In the genomic region with DNA sequence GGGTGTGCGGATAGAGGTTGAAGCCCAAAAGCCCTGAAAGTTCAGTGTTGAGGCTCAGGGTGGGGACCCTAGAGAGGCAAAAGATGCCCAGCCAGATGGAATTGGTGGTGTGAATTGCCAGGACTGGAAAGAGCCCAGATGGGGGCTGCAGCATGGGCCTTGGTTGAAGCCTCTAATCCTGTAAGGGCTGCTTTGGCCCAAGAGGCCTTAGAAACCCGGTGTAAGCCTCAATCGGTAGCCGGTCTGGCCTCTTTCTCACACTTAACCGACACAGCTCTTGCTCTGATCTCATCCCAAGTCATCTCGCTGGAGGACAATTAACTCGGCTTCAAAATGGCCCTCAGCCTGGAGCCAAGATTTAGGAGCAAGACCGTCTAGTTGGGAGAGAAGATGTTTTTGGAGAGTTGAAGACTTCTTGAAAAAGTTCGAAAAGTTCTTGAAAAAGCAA, we compare ENCODE assay signal across 8 cellular contexts. TPM values are rescaled to one million over a fixed set of nuclear protein-coding genes. Genes with fewer than 3 reads are reported as not detected.
DNase-seq lines count a peak whose midpoint lies in the region; ATAC-seq and TF ChIP-seq lines count a peak whose summit lies in the region.

No MANE protein-coding gene starts in this region.

- ATAC-seq in activated CD8-positive, alpha-beta T cell treated with anti-CD3 and anti-CD28 coated beads, Interleukin-2, amount 10 ng/mL, durations not matched to agents 7 days and 5 days = no peak

- no peaks in the 10 kb centered on the region for H3K9me3 Mint-ChIP-seq in activated CD8-positive, alpha-beta T cell treated with anti-CD3 and anti-CD28 coated beads, Interleukin-2, amount 10 ng/mL, durations not matched to agents 7 days and 5 days (ENCODE audit: insufficient read depth)

- H3K36me3 ChIP-seq in parathyroid adenoma (ENCODE audit: control insufficient read depth, insufficient read depth, low read length) = no peaks in the 10 kb centered on the region

- no peaks in the 10 kb centered on the region for H3K27me3 Mint-ChIP-seq in activated CD8-positive, alpha-beta T cell treated with anti-CD3 and anti-CD28 coated beads, Interleukin-2, amount 10 ng/mL, durations not matched to agents 7 days and 5 days (ENCODE audit: low read depth)

- peaks cover 6% of the 10 kb centered on the region for H3K79me2 ChIP-seq in parathyroid adenoma

- H3K4me3 ChIP-seq in fibroblast of pulmonary artery (replicated peaks; ENCODE audit: low read depth, low read length) = peak overlapping the region; percentile 98
- peak overlapping the region; percentile 67 for H3K4me3 ChIP-seq in parathyroid adenoma (ENCODE audit: low read depth, low read length)

- peak overlapping the region; percentile 50 for H3K4me2 ChIP-seq in parathyroid adenoma (ENCODE audit: low read length)

- peak overlapping the region; percentile 82 for H3K4me3 Mint-ChIP-seq in activated CD8-positive, alpha-beta T cell treated with anti-CD3 and anti-CD28 coated beads, Interleukin-2, amount 10 ng/mL, durations not matched to agents 7 days and 5 days

- H3K27ac ChIP-seq in 22Rv1 (peak overlapping the region; percentile 78), parathyroid adenoma (peak overlapping the region; percentile 91)

- TF ChIP-seq CTCF in 22Rv1 (IDR thresholded peaks at IDR 0.05) (no peak), fibroblast of pulmonary artery (IDR thresholded peaks at IDR 0.05; ENCODE audit: low read length, missing control alignments) (no peak), parathyroid adenoma (IDR thresholded peaks at IDR 0.05) (no peak)

- peaks cover 61% of the 10 kb centered on the region for H3K36me3 Mint-ChIP-seq in activated CD8-positive, alpha-beta T cell treated with anti-CD3 and anti-CD28 coated beads, Interleukin-2, amount 10 ng/mL, durations not matched to agents 7 days and 5 days (ENCODE audit: low read depth)

- no peak overlapping the region for H2AFZ ChIP-seq in parathyroid adenoma

- DNase-seq in HK-2 (ENCODE audit: unreplicated experiment) (peak; percentile 56), fibroblast of pulmonary artery (ENCODE audit: low read depth) (no peak), NCI-H1930 (lab: John Stamatoyannopoulos, UW) (no peak), NCI-H1436 (lab: John Stamatoyannopoulos, UW) (no peak), middle frontal gyrus (ENCODE audit: extremely low spot score, low spot score) (no peak)
- peak; percentile 51 for DNase-seq in activated CD8-positive, alpha-beta T cell treated with anti-CD3 and anti-CD28 coated beads, Interleukin-2, amount 10 ng/mL, durations not matched to agents 7 days and 5 days

- POLR2A ChIA-PET in activated CD8-positive, alpha-beta T cell treated with anti-CD3 and anti-CD28 coated beads, Interleukin-2, amount 10 ng/mL, durations not matched to agents 7 days and 5 days (lab: Charles Lee) = interaction anchor here (0.7 to 4.9 kb wide), 12 partner anchors 8 to 582 kb away, joined by 3 to 33 read pairs (median 4); a partner anchor contains a TSS

- no peaks in the 10 kb centered on the region for H3K9me3 ChIP-seq in parathyroid adenoma (ENCODE audit: control insufficient read depth, low read length)

- peaks cover 73% of the 10 kb centered on the region for H3K4me1 Mint-ChIP-seq in activated CD8-positive, alpha-beta T cell treated with anti-CD3 and anti-CD28 coated beads, Interleukin-2, amount 10 ng/mL, durations not matched to agents 7 days and 5 days (ENCODE audit: low read depth)

- no peaks in the 10 kb centered on the region for H3K4me1 ChIP-seq in parathyroid adenoma

- CTCF ChIA-PET in activated CD8-positive, alpha-beta T cell treated with anti-CD3 and anti-CD28 coated beads, Interleukin-2, amount 10 ng/mL, durations not matched to agents 7 days and 5 days (lab: Charles Lee) = interaction anchor here (0.7 to 9.1 kb wide), 6 partner anchors 8 to 526 kb away, joined by 3 to 92 read pairs (median 4); no protein-coding TSS in a partner anchor

- peak overlapping the region; percentile 96 for H3K27ac Mint-ChIP-seq in activated CD8-positive, alpha-beta T cell treated with anti-CD3 and anti-CD28 coated beads, Interleukin-2, amount 10 ng/mL, durations not matched to agents 7 days and 5 days

- no peaks in the 10 kb centered on the region for H3K27me3 ChIP-seq in parathyroid adenoma (ENCODE audit: control insufficient read depth, insufficient read depth, low read length)

- no peak overlapping the region for H3K9ac ChIP-seq in parathyroid adenoma

RNA-seq across cellular contexts. Expression of a gene that starts 2.0 kb away (rescaled TPM):
- 100 to 1,000 TPM; 424 to 436 TPM for total RNA-seq in activated CD8-positive, alpha-beta T cell treated with anti-CD3 and anti-CD28 coated beads, Interleukin-2, amount 10 ng/mL, durations not matched to agents 7 days and 5 days

RNA-seq across cellular contexts. Expression of a gene that starts 33.4 kb away (rescaled TPM):
- 100 to 1,000 TPM; 156 to 167 TPM for total RNA-seq in activated CD8-positive, alpha-beta T cell treated with anti-CD3 and anti-CD28 coated beads, Interleukin-2, amount 10 ng/mL, durations not matched to agents 7 days and 5 days

Comparison
In these comparisons a context has a peak if more than half of its experiments do, and no peak if none do; other contexts are left out.
1. DNase-seq: peak in HK-2 (single experiment) and activated CD8-positive, alpha-beta T cell treated with anti-CD3 and anti-CD28 coated beads, Interleukin-2, amount 10 ng/mL, durations not matched to agents 7 days and 5 days (single experiment); none in fibroblast of pulmonary artery (single experiment), NCI-H1930 (0 of 2), NCI-H1436 (single experiment) and middle frontal gyrus (single experiment).